ENCODE assay signal across 1 cellular context in genomic region chr2:37925063-37925897, GRCh38.
TF ChIP-seq lines count a peak whose summit lies in the region.

TSS of gene RMDN2 (plus strand) at chr2:37925287. CDS start at chr2:37929278, 3,991 bp downstream.

TF ChIP-seq in HEK293, 187 proteins besides CTCF, POLR2A, EP300 and RAD21 (continued from another document and continues in another):
- TF ChIP-seq ZNF398 (tag by site-specific recombination; IDR thresholded peaks at IDR 0.05) (peak; percentile 75), ZNF677 (tag by site-specific recombination; IDR thresholded peaks at IDR 0.05) (no peak), ZNF571 (tag by site-specific recombination; IDR thresholded peaks at IDR 0.05) (no peak), ZNF692 (tag by site-specific recombination; IDR thresholded peaks at IDR 0.05) (peak; percentile 51; the same call in 1 of the 2 replicates), ZNF169 (tag by site-specific recombination; IDR thresholded peaks at IDR 0.05) (no peak), ZNF585B (tag by site-specific recombination; IDR thresholded peaks at IDR 0.05) (no peak), ZFHX2 (tag by site-specific recombination; conservative IDR thresholded peaks at IDR 0.05) (peak; percentile 56), ZNF785 (tag by site-specific recombination; IDR thresholded peaks at IDR 0.05) (no peak), ZNF37A (tag by site-specific recombination; IDR thresholded peaks at IDR 0.05) (no peak), ZNF16 (tag by site-specific recombination; IDR thresholded peaks at IDR 0.05; ENCODE audit: low read depth) (no peak), ZNF19 (tag by site-specific recombination; IDR thresholded peaks at IDR 0.05; ENCODE audit: low read depth) (no peak), ZFP37 (tag by site-specific recombination; IDR thresholded peaks at IDR 0.05) (peak; percentile 44), ZNF626 (tag by site-specific recombination; IDR thresholded peaks at IDR 0.05) (no peak; the same call in 1 of the 2 replicates), KLF8 (tag by site-specific recombination; IDR thresholded peaks at IDR 0.05) (no peak; the same call in 1 of the 2 replicates), ZNF274 (IDR thresholded peaks at IDR 0.05; ENCODE audit: low read length) (no peak), ZNF274 (tag by site-specific recombination; IDR thresholded peaks at IDR 0.05; ENCODE audit: borderline replicate concordance) (no peak), KLF17 (tag by site-specific recombination; IDR thresholded peaks at IDR 0.05) (no peak), ZFP3 (tag by site-specific recombination; IDR thresholded peaks at IDR 0.05; ENCODE audit: low read depth) (no peak), ZNF423 (tag by site-specific recombination; IDR thresholded peaks at IDR 0.05) (no peak), ZBTB6 (tag by site-specific recombination; IDR thresholded peaks at IDR 0.05) (peak; percentile 45; the same call in 1 of the 2 replicates), ZNF544 (tag by site-specific recombination; IDR thresholded peaks at IDR 0.05) (no peak), KLF16 (tag by site-specific recombination; IDR thresholded peaks at IDR 0.05) (no peak), GLI2 (tag by site-specific recombination; IDR thresholded peaks at IDR 0.05; ENCODE audit: borderline replicate concordance, low read depth) (no peak), ELK4 (IDR thresholded peaks at IDR 0.05; ENCODE audit: borderline replicate concordance, low read depth, low read length) (no peak), ZNF404 (tag by site-specific recombination; IDR thresholded peaks at IDR 0.05) (no peak), ZBTB26 (tag by site-specific recombination; optimal IDR thresholded peaks at IDR 0.05) (peak; percentile 90), WT1 (tag by site-specific recombination; IDR thresholded peaks at IDR 0.05) (no peak), ZNF768 (tag by site-specific recombination; IDR thresholded peaks at IDR 0.05) (peak; percentile 79; the same call in 1 of the 2 replicates), SP2 (tag by site-specific recombination; IDR thresholded peaks at IDR 0.05) (peak; percentile 86), ZNF837 (tag by site-specific recombination; IDR thresholded peaks at IDR 0.05) (no peak), ZNF707 (tag by site-specific recombination; IDR thresholded peaks at IDR 0.05) (no peak), ZNF202 (tag by site-specific recombination; IDR thresholded peaks at IDR 0.05; ENCODE audit: borderline replicate concordance) (no peak), ZNF596 (tag by site-specific recombination; IDR thresholded peaks at IDR 0.05) (0 out of 2 replicates have a peak, but pooled peaks have one; percentile 20), ZSCAN5A (tag by site-specific recombination; IDR thresholded peaks at IDR 0.05) (peak; percentile 98), FEZF1 (tag by site-specific recombination; IDR thresholded peaks at IDR 0.05) (no peak), GFI1B (tag by site-specific recombination; IDR thresholded peaks at IDR 0.05) (no peak), YY2 (tag by site-specific recombination; IDR thresholded peaks at IDR 0.05) (no peak), ZIC2 (tag by site-specific recombination; IDR thresholded peaks at IDR 0.05) (0 out of 2 replicates have a peak, but pooled peaks have one; percentile 26), ZXDB (tag by site-specific recombination; IDR thresholded peaks at IDR 0.05) (peak; percentile 81), ZNF792 (tag by site-specific recombination; IDR thresholded peaks at IDR 0.05) (0 out of 2 replicates have a peak, but pooled peaks have one; percentile 40), ZNF324 (tag by site-specific recombination; IDR thresholded peaks at IDR 0.05) (no peak), IKZF3 (tag by site-specific recombination; IDR thresholded peaks at IDR 0.05) (peak; percentile 42; the same call in 1 of the 2 replicates), ZNF518A (tag by site-specific recombination; conservative IDR thresholded peaks at IDR 0.05; ENCODE audit: low read depth) (peak; percentile 98), BCL11A (tag by site-specific recombination; IDR thresholded peaks at IDR 0.05; ENCODE audit: low read depth) (peak; percentile 55; the same call in 1 of the 2 replicates), SCRT2 (tag by site-specific recombination; IDR thresholded peaks at IDR 0.05) (peak; percentile 58), HIC1 (tag by site-specific recombination; IDR thresholded peaks at IDR 0.05) (no peak)
